In genomic region chr16:16012144-16012543, GRCh38 we compare ENCODE assay signal across 18 cellular contexts.
DNase-seq lines count a peak whose midpoint lies in the region; ATAC-seq, FAIRE-seq and TF ChIP-seq lines count a peak whose summit lies in the region.
"Had no signal": no experiment of that assay in that cellular context is flagged by ENCODE, and none has a peak within 500 bp of the region (broad histone marks: within the 10 kb centered on the region; RNA-seq: fewer than 3 reads in every experiment).

No MANE protein-coding gene starts in this region.

- H3K27ac Mint-ChIP-seq in osteocyte (ENCODE audit: unreplicated experiment) = peak overlapping the region; percentile 23
- H3K27ac Mint-ChIP-seq: GM23338 had no signal

- no peak overlapping the region for H3K9ac ChIP-seq in HepG2 (ENCODE audit: insufficient read depth, low read depth, low read length)

- 97% methylated on average over 5 of the region's 5 CpGs for WGBS in HepG2 (ENCODE audit: low lambda C conversion rate)
- WGBS in right lobe of liver (ENCODE audit: insufficient coverage, low coverage, low lambda C conversion rate, missing lambda C conversion rate) = 90% methylated on average over 2 of the region's 5 CpGs
- 90 to 97% methylated on average over 4 to 5 of the region's 5 CpGs for WGBS in esophagus squamous epithelium, 2 donors

- in situ Hi-C loops in HepG2 (cut with HindIII; ENCODE audit: extremely low pct_ligation_motif_present, low pct_unique_long_range_greater_than_20kb) = no loop called here

- POLR2A ChIA-PET in HepG2 (lab: Yijun Ruan, JAX) = no interaction called here

- H3K79me2 ChIP-seq in HepG2 (ENCODE audit: insufficient read depth, low read length) = no peaks in the 10 kb centered on the region

- no peaks in the 10 kb centered on the region for H3K9me3 ChIP-seq in HepG2 (ENCODE audit: low read length)
- no peaks in the 10 kb centered on the region for H3K9me3 ChIP-seq in right lobe of liver
- no peaks in the 10 kb centered on the region for H3K9me3 ChIP-seq in esophagus squamous epithelium

- TF ChIP-seq RAD21 in HepG2 (CRISPR knock-in tag; IDR thresholded peaks at IDR 0.05) = no peak

- CTCF ChIA-PET in HepG2 (lab: Yijun Ruan, JAX; ENCODE audit: low intra/inter-chr PET ratio, low total read pairs) = no interaction called here

- peaks cover 64% of the 10 kb centered on the region for H3K36me3 Mint-ChIP-seq in osteocyte (ENCODE audit: unreplicated experiment)

- H3K4me3 ChIP-seq in HepG2 (replicated peaks in 1 of 3; ENCODE audit: insufficient read depth in 1 of 3, low read depth in 2 of 3, low read length in 3 of 3) = no peak overlapping the region
- H3K4me3 ChIP-seq in right lobe of liver = no peak overlapping the region
- no peak overlapping the region for H3K4me3 ChIP-seq in esophagus squamous epithelium
- H3K4me3 ChIP-seq: GM23338 had no signal

- H2AFZ ChIP-seq in HepG2 (ENCODE audit: low read length) = no peak overlapping the region
- H2AFZ ChIP-seq: GM23338 had no signal

- no peak for FAIRE-seq in HepG2 (lab: Jason Lieb, UNC)
- FAIRE-seq: G401.6, GM12891 had no signal

- H3K4me3 Mint-ChIP-seq in osteocyte (ENCODE audit: unreplicated experiment) = no peak overlapping the region
- H3K4me3 Mint-ChIP-seq: B cell; CD4-positive, alpha-beta memory T cell; GM23338 had no signal

- H3K36me3 ChIP-seq in HepG2 (replicated peaks in 1 of 2; ENCODE audit: control insufficient read depth in 1 of 2, insufficient read depth in 2 of 2, low read length in 2 of 2) = peaks cover 43 to 60% of the 10 kb centered on the region in 2 experiments
- H3K36me3 ChIP-seq in right lobe of liver = no peaks in the 10 kb centered on the region
- H3K36me3 ChIP-seq in esophagus squamous epithelium = peaks cover 5 to 91% (median 14%) of the 10 kb centered on the region in 3 donors

- TF ChIP-seq CTCF in HepG2 (CRISPR knock-in tag; IDR thresholded peaks at IDR 0.05) (no peak), right lobe of liver (IDR thresholded peaks at IDR 0.05) (no peak), esophagus squamous epithelium (IDR thresholded peaks at IDR 0.05) (no peak), osteocyte (IDR thresholded peaks at IDR 0.05) (no peak)

- TF ChIP-seq POLR2A in HepG2 (IDR thresholded peaks at IDR 0.05; ENCODE audit: insufficient read depth in 1 of 2, low read depth in 2 of 2, low read length in 2 of 2) (no peak), right lobe of liver (IDR thresholded peaks at IDR 0.05) (no peak), esophagus squamous epithelium (IDR thresholded peaks at IDR 0.05) (no peak)

- H3K4me1 Mint-ChIP-seq in osteocyte (ENCODE audit: unreplicated experiment) = peaks cover 63% of the 10 kb centered on the region
- H3K4me1 Mint-ChIP-seq: GM23338 had no signal

- H4K20me1 ChIP-seq in HepG2 (ENCODE audit: insufficient read depth, low read length) = peaks cover 5% of the 10 kb centered on the region; the same call in 1 of the 2 replicates

- H3K4me1 ChIP-seq in HepG2 (ENCODE audit: insufficient read depth, low read length) (peaks cover 14% of the 10 kb centered on the region), right lobe of liver (peaks cover 0 to 4% (median 0%) of the 10 kb centered on the region in 4 donors), esophagus squamous epithelium (peaks cover 0 to 16% (median 10%) of the 10 kb centered on the region in 3 donors)

- intact Hi-C loops in HepG2 (cut with micrococcal nuclease; ENCODE audit: unreplicated experiment) = no loop called here
- intact Hi-C loops in right lobe of liver (cut with DNase I) = no loop called here
- intact Hi-C loops in esophagus squamous epithelium (cut with DNase I) = no loop called here

- H3K27me3 Mint-ChIP-seq in osteocyte (ENCODE audit: unreplicated experiment) = no peaks in the 10 kb centered on the region
- H3K27me3 Mint-ChIP-seq: B cell; CD4-positive, alpha-beta memory T cell had no signal

- no peak for DNase-seq in HepG2 (ENCODE audit: low spot score)
- no peak for DNase-seq in right lobe of liver
- DNase-seq in esophagus squamous epithelium (lab: John Stamatoyannopoulos, UW) = no peak
- no peak for DNase-seq in osteocyte (ENCODE audit: extremely low spot score, unreplicated experiment)
- no peak for DNase-seq in HT-29 (ENCODE audit: low spot score)
- no peak for DNase-seq in dedifferentiated amniotic fluid mesenchymal stem cell (ENCODE audit: extremely low spot score)
- no peak for DNase-seq in DMS 273 treated with DMSO at 0.1 percent for 48 hours (lab: John Stamatoyannopoulos, UW)
- DNase-seq: 8988T; C1 segment of cervical spinal cord; CD4-positive, alpha-beta memory T cell; DMS153; DMS79 treated with DMSO at 0.1 percent for 48 hours; EL; H7 had no signal

- no peaks in the 10 kb centered on the region for H3K9me3 Mint-ChIP-seq in osteocyte (ENCODE audit: unreplicated experiment)
- H3K9me3 Mint-ChIP-seq: GM23338 had no signal

- no TSS peak for BruUV-seq in HepG2 (replicated peaks; lab: Mats Ljungman, UMichigan)

- H3K27me3 ChIP-seq in HepG2 (ENCODE audit: control insufficient read depth in 1 of 2, insufficient read depth in 2 of 2, low read length in 2 of 2) (no peaks in the 10 kb centered on the region), right lobe of liver (no peaks in the 10 kb centered on the region), esophagus squamous epithelium (no peaks in the 10 kb centered on the region)

- TF ChIP-seq EP300 in HepG2 (IDR thresholded peaks at IDR 0.05; ENCODE audit: low read depth in 2 of 2, low read length in 2 of 2) (no peak), HepG2 (CRISPR knock-in tag; IDR thresholded peaks at IDR 0.05; ENCODE audit: borderline replicate concordance) (no peak)

- no peak for ATAC-seq in HepG2
- ATAC-seq in right lobe of liver = no peak
- ATAC-seq: GM23338 had no signal

- no peak overlapping the region for H3K27ac ChIP-seq in HepG2 (ENCODE audit: extremely low read length, insufficient read depth, low read length)
- no peak overlapping the region for H3K27ac ChIP-seq in right lobe of liver
- H3K27ac ChIP-seq in esophagus squamous epithelium = peak overlapping the region in 3 of 4 donors; percentile 11 to 44 (median 44)

- no peak overlapping the region for H3K4me2 ChIP-seq in HepG2 (ENCODE audit: low read depth, low read length)
- H3K4me2 ChIP-seq: GM23338 had no signal

TF ChIP-seq in HepG2, 621 proteins besides CTCF, POLR2A, EP300 and RAD21:
- TF ChIP-seq, protein P1, sequence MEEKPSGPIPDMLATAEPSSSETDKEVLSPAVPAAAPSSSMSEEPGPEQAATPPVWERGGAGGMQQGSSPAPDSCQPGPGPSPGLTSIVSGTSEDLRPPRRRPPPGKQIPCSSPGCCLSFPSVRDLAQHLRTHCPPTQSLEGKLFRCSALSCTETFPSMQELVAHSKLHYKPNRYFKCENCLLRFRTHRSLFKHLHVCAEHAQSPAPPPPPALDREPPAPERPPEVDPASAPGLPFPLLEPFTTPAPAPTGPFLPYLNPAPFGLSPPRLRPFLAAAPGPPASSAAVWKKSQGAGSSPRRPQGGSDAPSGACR (CRISPR knock-in tag; IDR thresholded peaks at IDR 0.05) = no peak
- no peak for TF ChIP-seq ZMAT5 (CRISPR knock-in tag; IDR thresholded peaks at IDR 0.05; ENCODE audit: borderline replicate concordance, low read depth)
- TF ChIP-seq, protein P2, sequence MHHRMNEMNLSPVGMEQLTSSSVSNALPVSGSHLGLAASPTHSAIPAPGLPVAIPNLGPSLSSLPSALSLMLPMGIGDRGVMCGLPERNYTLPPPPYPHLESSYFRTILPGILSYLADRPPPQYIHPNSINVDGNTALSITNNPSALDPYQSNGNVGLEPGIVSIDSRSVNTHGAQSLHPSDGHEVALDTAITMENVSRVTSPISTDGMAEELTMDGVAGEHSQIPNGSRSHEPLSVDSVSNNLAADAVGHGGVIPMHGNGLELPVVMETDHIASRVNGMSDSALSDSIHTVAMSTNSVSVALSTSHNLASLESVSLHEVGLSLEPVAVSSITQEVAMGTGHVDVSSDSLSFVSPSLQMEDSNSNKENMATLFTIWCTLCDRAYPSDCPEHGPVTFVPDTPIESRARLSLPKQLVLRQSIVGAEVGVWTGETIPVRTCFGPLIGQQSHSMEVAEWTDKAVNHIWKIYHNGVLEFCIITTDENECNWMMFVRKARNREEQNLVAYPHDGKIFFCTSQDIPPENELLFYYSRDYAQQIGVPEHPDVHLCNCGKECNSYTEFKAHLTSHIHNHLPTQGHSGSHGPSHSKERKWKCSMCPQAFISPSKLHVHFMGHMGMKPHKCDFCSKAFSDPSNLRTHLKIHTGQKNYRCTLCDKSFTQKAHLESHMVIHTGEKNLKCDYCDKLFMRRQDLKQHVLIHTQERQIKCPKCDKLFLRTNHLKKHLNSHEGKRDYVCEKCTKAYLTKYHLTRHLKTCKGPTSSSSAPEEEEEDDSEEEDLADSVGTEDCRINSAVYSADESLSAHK (CRISPR knock-in tag; IDR thresholded peaks at IDR 0.05; ENCODE audit: borderline replicate concordance) = no peak
- TF ChIP-seq, protein P3, sequence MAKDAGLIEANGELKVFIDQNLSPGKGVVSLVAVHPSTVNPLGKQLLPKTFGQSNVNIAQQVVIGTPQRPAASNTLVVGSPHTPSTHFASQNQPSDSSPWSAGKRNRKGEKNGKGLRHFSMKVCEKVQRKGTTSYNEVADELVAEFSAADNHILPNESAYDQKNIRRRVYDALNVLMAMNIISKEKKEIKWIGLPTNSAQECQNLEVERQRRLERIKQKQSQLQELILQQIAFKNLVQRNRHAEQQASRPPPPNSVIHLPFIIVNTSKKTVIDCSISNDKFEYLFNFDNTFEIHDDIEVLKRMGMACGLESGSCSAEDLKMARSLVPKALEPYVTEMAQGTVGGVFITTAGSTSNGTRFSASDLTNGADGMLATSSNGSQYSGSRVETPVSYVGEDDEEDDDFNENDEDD (CRISPR knock-in tag; IDR thresholded peaks at IDR 0.05; ENCODE audit: borderline replicate concordance) = no peak
- no peak for TF ChIP-seq ZNF234 (CRISPR knock-in tag; conservative IDR thresholded peaks at IDR 0.05)
- no peak for TF ChIP-seq STAT5B (CRISPR knock-in tag; IDR thresholded peaks at IDR 0.05)
- TF ChIP-seq KLF16 (CRISPR knock-in tag; IDR thresholded peaks at IDR 0.05) = no peak
- peak; percentile 73 for TF ChIP-seq RBM22 (optimal IDR thresholded peaks at IDR 0.05; ENCODE audit: low read length)

Comparison
In these comparisons a context has a peak if more than half of its experiments do, and no peak if none do; other contexts are left out.
1. H3K27ac ChIP-seq: peak in esophagus squamous epithelium (3 of 4); none in HepG2 (single experiment) and right lobe of liver (0 of 3).